In the genomic region with DNA sequence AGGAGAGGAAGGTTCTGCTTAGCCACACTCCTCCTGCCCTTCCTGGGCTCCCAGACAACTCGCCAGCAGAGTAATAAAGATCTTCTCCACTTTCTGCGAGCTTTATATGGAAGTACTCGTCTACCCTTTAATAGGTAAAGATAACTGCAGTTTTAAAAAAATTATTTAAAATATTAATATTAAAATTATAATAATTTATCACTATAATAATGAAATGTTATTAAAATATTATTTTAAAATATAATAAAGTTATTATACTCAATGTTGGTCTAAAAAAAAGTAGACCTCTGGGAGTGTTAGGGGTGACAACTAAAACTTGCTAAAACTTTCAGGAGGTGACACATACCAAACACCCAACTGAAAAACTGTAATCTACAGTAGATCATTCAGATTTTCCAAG, we compare ENCODE assay signal across 30 cellular contexts.
"Had no signal": no experiment of that assay in that cellular context is flagged by ENCODE, and none has a peak within 500 bp of the region (broad histone marks: within the 10 kb centered on the region; RNA-seq: fewer than 3 reads in every experiment).

No MANE protein-coding gene starts in this region.

- DNase-seq: Karpas-422, Kasumi-1, MG63, MM.1S, MV-4-11, NCI-H1048, NCI-H1092, NCI-H1092 treated with DMSO at 0.1 percent for 48 hours, NCI-H1105, NCI-H1105 treated with DMSO at 0.1 percent for 48 hours, NCI-H1417 treated with DMSO at 0.1 percent for 48 hours, NCI-H1436, NCI-H146, NCI-H1694, NCI-H1694 treated with DMSO at 0.1 percent for 48 hours, NCI-H187, NCI-H187 treated with DMSO at 0.1 percent for 48 hours, NCI-H1930, NCI-H2029, NCI-H2029 treated with DMSO at 0.1 percent for 48 hours, NCI-H2081, NCI-H2081 treated with DMSO at 0.1 percent for 48 hours, NCI-H2107, NCI-H2171, NCI-H2171 treated with DMSO at 0.1 percent for 48 hours, NCI-H226, NCI-H446, NCI-H446 treated with DMSO at 0.1 percent for 48 hours, NCI-H510A had no signal

- H3K27ac ChIP-seq: KMS-11 had no signal

- H3K9me3 ChIP-seq: MG63 had no signal

- H3K4me2 ChIP-seq: KMS-11 had no signal

- H3K4me3 ChIP-seq: MG63 had no signal

- H3K9ac ChIP-seq: KMS-11 had no signal

- H3K36me3 ChIP-seq: MG63 had no signal
